15 cellular contexts compared by ENCODE assay signal in the genomic region with DNA sequence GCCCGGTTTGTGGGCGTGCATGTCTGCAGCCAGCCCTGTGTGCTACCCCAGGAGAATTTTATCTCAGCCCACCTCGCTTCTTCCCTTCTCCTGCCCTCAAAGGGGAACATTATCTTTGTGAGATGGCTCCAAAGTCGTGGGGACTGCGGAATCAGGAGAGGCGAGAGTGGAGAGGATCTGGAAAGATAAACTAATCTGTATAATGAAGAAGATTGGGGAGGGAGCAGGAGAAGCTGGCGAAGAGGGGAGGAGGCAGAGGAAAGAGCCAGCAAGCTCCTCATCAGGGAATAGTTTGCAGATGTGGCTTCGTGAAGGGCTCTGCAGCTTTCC.
"Had no signal": no experiment of that assay in that cellular context is flagged by ENCODE, and none has a peak within 500 bp of the region (broad histone marks: within the 10 kb centered on the region; RNA-seq: fewer than 3 reads in every experiment).

No MANE protein-coding gene starts in this region.

- H3K4me1 Mint-ChIP-seq: immature natural killer cell, neural crest cell had no signal

- H3K4me3 Mint-ChIP-seq: activated naive CD8-positive, alpha-beta T cell; immature natural killer cell; neural crest cell; stimulated activated naive CD8-positive, alpha-beta T cell treated with anti-CD3 and anti-CD28 coated beads, Interleukin-15, Interleukin-2, amounts not matched to agents 100 ng/mL and 50 ng/mL, for 24 hours; WTC11 had no signal

- H3K36me3 Mint-ChIP-seq: activated naive CD8-positive, alpha-beta T cell; immature natural killer cell; WTC11 had no signal

- H3K27ac Mint-ChIP-seq: activated naive CD8-positive, alpha-beta T cell; immature natural killer cell; stimulated activated naive CD8-positive, alpha-beta T cell treated with anti-CD3 and anti-CD28 coated beads, Interleukin-15, Interleukin-2, amounts not matched to agents 100 ng/mL and 50 ng/mL, for 24 hours; WTC11 had no signal

- DNase-seq: activated CD4-positive, alpha-beta T cell treated with anti-CD3 and anti-CD28 coated beads for 4 hours; amniotic stem cell; body of pancreas; colonic mucosa; effector CD4-positive, alpha-beta T cell; immature natural killer cell; left cardiac atrium; lower lobe of right lung; midbrain; testis had no signal

- ATAC-seq: body of pancreas, lower lobe of right lung, right lobe of liver, WTC11 had no signal

- H3K9me3 Mint-ChIP-seq: immature natural killer cell; neural crest cell; stimulated activated naive CD8-positive, alpha-beta T cell treated with anti-CD3 and anti-CD28 coated beads, Interleukin-15, Interleukin-2, amounts not matched to agents 100 ng/mL and 50 ng/mL, for 24 hours; WTC11 had no signal
